In genomic region chr2:95525294-95526035, GRCh38 we compare ENCODE assay signal across 9 cellular contexts. TPM values are rescaled to one million over a fixed set of nuclear protein-coding genes. Genes with fewer than 3 reads are reported as not detected.
DNase-seq lines count a peak whose midpoint lies in the region; ATAC-seq and TF ChIP-seq lines count a peak whose summit lies in the region.
"Had no signal": no experiment of that assay in that cellular context is flagged by ENCODE, and none has a peak within 500 bp of the region (broad histone marks: within the 10 kb centered on the region; RNA-seq: fewer than 3 reads in every experiment).

No MANE protein-coding gene starts in this region.

- H3K9me3 ChIP-seq in prostate gland, result no peaks in the 10 kb centered on the region

- intact Hi-C loops in prostate gland (cut with DNase I), result no loop called here

- no peak for TF ChIP-seq CTCF in epithelial cell of esophagus (IDR thresholded peaks at IDR 0.05; ENCODE audit: insufficient read depth, low read depth, low read length, missing control alignments)
- TF ChIP-seq CTCF in prostate gland (IDR thresholded peaks at IDR 0.05), result no peak
- TF ChIP-seq CTCF in GM10266 (IDR thresholded peaks at IDR 0.05; ENCODE audit: control insufficient read depth, insufficient read depth, low read depth, missing control alignments), result no peak

- H3K4me3 ChIP-seq in epithelial cell of esophagus (ENCODE audit: low read length) (peak overlapping the region; percentile 57), prostate gland (peak overlapping the region; percentile 54 to 77)

- no peak overlapping the region for H3K27ac ChIP-seq in prostate gland

- DNase-seq in DMS53 (lab: John Stamatoyannopoulos, UW), result peak; percentile 95
- peak; percentile 9 for DNase-seq in NCI-H187 treated with DMSO at 0.1 percent for 48 hours (lab: John Stamatoyannopoulos, UW)
- DNase-seq in epithelial cell of esophagus (ENCODE audit: low read depth), result no peak
- peak; percentile 25 for DNase-seq in prostate gland (ENCODE audit: low spot score)
- DNase-seq in GM10266 (ENCODE audit: extremely low spot score), result no peak
- DNase-seq in effector CD4-positive, alpha-beta T cell, result no peak
- no peak for DNase-seq in SK-N-DZ (ENCODE audit: low spot score)

- H3K36me3 ChIP-seq in prostate gland, result no peaks in the 10 kb centered on the region

- no peak for TF ChIP-seq POLR2A in prostate gland (IDR thresholded peaks at IDR 0.05)

- H3K4me1 ChIP-seq in prostate gland (replicated peaks), result peaks cover 6% of the 10 kb centered on the region

- no peak for ATAC-seq in HG02884 (IDR thresholded peaks at IDR 0.05; ENCODE audit: unreplicated experiment)

- 83% methylated on average over 41 of the region's 41 CpGs for WGBS in prostate gland

- H3K27me3 ChIP-seq in prostate gland (replicated peaks; ENCODE audit: insufficient read depth), result no peaks in the 10 kb centered on the region

RNA-seq across cellular contexts. Expression of gene TRIM43B, which starts 40.9 kb away (rescaled TPM):
- under 1 TPM in 1 of 2 donors, not detected in 1; 0.62 TPM for total RNA-seq in prostate gland
- polyA plus RNA-seq in SK-N-DZ (2014; cell fraction: cytosol; rRNA removed), result not detected in 2 replicates
- not detected in 2 replicates for polyA plus RNA-seq in SK-N-DZ (2014; cell fraction: nucleus; rRNA removed)
- total RNA-seq: omental fat pad had no signal

Comparison
In these comparisons a context has a peak if more than half of its experiments do, and no peak if none do; other contexts are left out.
1. DNase-seq: peak in DMS53 (single experiment), NCI-H187 treated with DMSO at 0.1 percent for 48 hours (single experiment) and prostate gland (single experiment); none in epithelial cell of esophagus (single experiment), GM10266 (single experiment), effector CD4-positive, alpha-beta T cell (single experiment) and SK-N-DZ (single experiment).